Comparison of ENCODE assay signal across 19 cellular contexts in the genomic region with DNA sequence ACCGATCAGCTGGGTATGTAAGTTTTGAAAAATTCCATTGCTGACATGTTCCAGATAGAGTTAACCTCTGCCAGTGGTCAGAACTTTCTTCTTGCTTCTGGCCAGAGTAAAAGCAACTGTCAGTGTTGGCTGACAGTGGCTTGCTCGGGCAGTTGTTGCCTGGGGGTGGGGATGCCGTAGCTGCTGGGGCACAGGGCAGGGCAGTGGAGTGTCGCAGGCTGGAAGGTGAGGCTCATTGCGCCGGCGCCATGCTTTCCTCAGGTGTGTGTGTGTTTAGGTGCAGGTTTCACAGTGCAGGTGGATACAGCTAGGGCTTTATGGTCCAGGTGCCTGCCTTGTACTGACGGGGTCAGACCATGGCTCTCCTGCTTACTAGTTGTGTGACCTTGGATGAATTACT.
"Had no signal": no experiment of that assay in that cellular context is flagged by ENCODE, and none has a peak within 500 bp of the region (broad histone marks: within the 10 kb centered on the region; RNA-seq: fewer than 3 reads in every experiment).

No MANE protein-coding gene starts in this region.

- H2AFZ ChIP-seq: parathyroid adenoma had no signal

- H3K27ac Mint-ChIP-seq: activated T-helper 17 cell treated with anti-CD3 and anti-CD28 coated beads, Interleukin-2, amount 50 U/mL, for 72 hours; stimulated activated naive CD8-positive, alpha-beta T cell treated with anti-CD3 and anti-CD28 coated beads, Interleukin-15, Interleukin-2, amounts not matched to agents 100 ng/mL and 50 ng/mL, for 24 hours; T-helper 2 cell treated with Interferon-gamma antibody and Interleukin-4, amounts not matched to agents 5 μg/mL and 100 μg/mL, for 36 hours had no signal

- DNase-seq: activated CD4-positive, alpha-beta T cell treated with anti-CD3 and anti-CD28 coated beads, Interleukin-2, amount 50 U/mL, for 4 hours; activated naive CD4-positive, alpha-beta T cell treated with Interleukin-2 at 50 U/mL for 16 hours; activated T-cell treated with anti-CD3 and anti-CD28 coated beads for 4 hours; anterior cingulate cortex; brain microvascular endothelial cell; effector CD8-positive, alpha-beta T cell; esophagus squamous epithelium; head of caudate nucleus; left colon; naive thymus-derived CD4-positive, alpha-beta T cell; SW 1271; upper lobe of right lung had no signal

- FAIRE-seq: endothelial cell of umbilical vein had no signal

- H3K4me3 Mint-ChIP-seq: activated T-helper 17 cell treated with anti-CD3 and anti-CD28 coated beads, Interleukin-2, amount 50 U/mL, for 72 hours; naive thymus-derived CD4-positive, alpha-beta T cell; stimulated activated naive CD8-positive, alpha-beta T cell treated with anti-CD3 and anti-CD28 coated beads, Interleukin-15, Interleukin-2, amounts not matched to agents 100 ng/mL and 50 ng/mL, for 24 hours; T-helper 2 cell treated with Interferon-gamma antibody and Interleukin-4, amounts not matched to agents 5 μg/mL and 100 μg/mL, for 36 hours had no signal

- H3K9me3 ChIP-seq: esophagus squamous epithelium, upper lobe of right lung had no signal

- H3K4me1 ChIP-seq: upper lobe of right lung had no signal

- H3K4me1 Mint-ChIP-seq: activated T-helper 17 cell treated with anti-CD3 and anti-CD28 coated beads, Interleukin-2, amount 50 U/mL, for 72 hours had no signal

- H3K9ac ChIP-seq: parathyroid adenoma had no signal

- H3K27me3 Mint-ChIP-seq: activated T-helper 17 cell treated with anti-CD3 and anti-CD28 coated beads, Interleukin-2, amount 50 U/mL, for 72 hours; naive thymus-derived CD4-positive, alpha-beta T cell; stimulated activated naive CD8-positive, alpha-beta T cell treated with anti-CD3 and anti-CD28 coated beads, Interleukin-15, Interleukin-2, amounts not matched to agents 100 ng/mL and 50 ng/mL, for 24 hours had no signal

- H3K4me3 ChIP-seq: esophagus squamous epithelium, lung, upper lobe of right lung had no signal

- H3K9me3 Mint-ChIP-seq: activated T-helper 17 cell treated with anti-CD3 and anti-CD28 coated beads, Interleukin-2, amount 50 U/mL, for 72 hours; stimulated activated naive CD8-positive, alpha-beta T cell treated with anti-CD3 and anti-CD28 coated beads, Interleukin-15, Interleukin-2, amounts not matched to agents 100 ng/mL and 50 ng/mL, for 24 hours; T-helper 2 cell treated with Interferon-gamma antibody and Interleukin-4, amounts not matched to agents 5 μg/mL and 100 μg/mL, for 36 hours had no signal

- H3K36me3 ChIP-seq: brain microvascular endothelial cell had no signal

- H3K27me3 ChIP-seq: brain microvascular endothelial cell, esophagus squamous epithelium, upper lobe of right lung had no signal

- ATAC-seq: activated CD4-positive, CD25-positive, alpha-beta regulatory T cell treated with anti-CD3 and anti-CD28 coated beads, Interleukin-2, amount 50 U/mL, for 24 hours; activated T-helper 17 cell treated with anti-CD3 and anti-CD28 coated beads, Interleukin-2, amount 50 U/mL, for 72 hours; left colon had no signal

- H3K27ac ChIP-seq: brain microvascular endothelial cell, esophagus squamous epithelium, parathyroid adenoma, upper lobe of right lung had no signal
